ENCODE assay signal across 11 cellular contexts in genomic region chr12:27785882-27786570, GRCh38. TPM values are rescaled to one million over a fixed set of nuclear protein-coding genes. Genes with fewer than 3 reads are reported as not detected.
A peak's percentile ranks its signal among the peaks of the same experiment; 100 is the strongest.
DNase-seq lines count a peak whose midpoint lies in the region; ATAC-seq, FAIRE-seq and TF ChIP-seq lines count a peak whose summit lies in the region.
"Had no signal": no experiment of that assay in that cellular context is flagged by ENCODE, and none has a peak within 500 bp of the region (broad histone marks: within the 10 kb centered on the region; RNA-seq: fewer than 3 reads in every experiment).

No MANE protein-coding gene starts in this region.

- ATAC-seq in stimulated activated naive B cell treated with anti-CD40 and anti-IgM and Interleukin-4, amounts not matched to agents 10 μg/mL and 1 μg/mL and 100 μg/mL, for 72 hours (replicated peaks), result no peak

- H3K36me3 ChIP-seq in HEK293 (ENCODE audit: control insufficient read depth in 2 of 2, insufficient read depth in 1 of 2, low read length in 2 of 2) (peaks cover 7 to 20% of the 10 kb centered on the region in 2 experiments), tibial artery (peaks cover 0 to 5% (median 0%) of the 10 kb centered on the region in 3 donors)

- no peak overlapping the region for H3K4me3 Mint-ChIP-seq in stimulated activated naive B cell treated with anti-CD40 and anti-IgM and Interleukin-4, amounts not matched to agents 10 μg/mL and 1 μg/mL and 100 μg/mL, for 72 hours

- peaks cover 21 to 41% of the 10 kb centered on the region in 2 donors for H3K36me3 Mint-ChIP-seq in stimulated activated naive B cell treated with anti-CD40 and anti-IgM and Interleukin-4, amounts not matched to agents 10 μg/mL and 1 μg/mL and 100 μg/mL, for 72 hours

- DNase-seq in AG04450 (ENCODE audit: low read depth, low spot score) (peak; percentile 44), RCC 7860 (ENCODE audit: low spot score) (peak; percentile 7), dermis blood vessel endothelial cell (peak; percentile 60), tibial artery (no peak), NCI-H510A treated with DMSO at 0.1 percent for 48 hours (lab: John Stamatoyannopoulos, UW) (no peak), cardiac septum (ENCODE audit: low spot score) (no peak)
- no peak for DNase-seq in stimulated activated naive B cell treated with anti-CD40 and anti-IgM and Interleukin-4, amounts not matched to agents 10 μg/mL and 1 μg/mL and 100 μg/mL, for 72 hours
- DNase-seq: activated gamma-delta T cell, Caco-2 had no signal

- H3K27ac ChIP-seq in AG04450 (ENCODE audit: low read depth, low read length) (peak overlapping the region; percentile 66), HEK293 (ENCODE audit: extremely low read depth, low read depth, low read length) (no peak overlapping the region), tibial artery (no peak overlapping the region)

- H3K27me3 Mint-ChIP-seq in stimulated activated naive B cell treated with anti-CD40 and anti-IgM and Interleukin-4, amounts not matched to agents 10 μg/mL and 1 μg/mL and 100 μg/mL, for 72 hours, result no peaks in the 10 kb centered on the region

- H3K4me1 Mint-ChIP-seq in stimulated activated naive B cell treated with anti-CD40 and anti-IgM and Interleukin-4, amounts not matched to agents 10 μg/mL and 1 μg/mL and 100 μg/mL, for 72 hours, result peaks cover 11 to 15% of the 10 kb centered on the region in 2 donors

- POLR2A ChIA-PET in AG04450 (lab: Yijun Ruan, JAX) (no interaction called here), HEK293 (lab: Yijun Ruan, JAX) (no interaction called here)

- H3K27me3 ChIP-seq in AG04450 (ENCODE audit: control insufficient read depth, insufficient read depth, low read length) (no peaks in the 10 kb centered on the region), tibial artery (no peaks in the 10 kb centered on the region)

- CTCF ChIA-PET in AG04450 (lab: Charles Lee), result interaction anchor here (0.6 to 1.4 kb wide), 2 partner anchors 154 to 189 kb away, joined by 3 read pairs; no protein-coding TSS in a partner anchor
- CTCF ChIA-PET in HEK293 (lab: Yijun Ruan, JAX), result interaction anchor here (0.9 to 1.5 kb wide), 2 partner anchors 35 to 53 kb away, joined by 3 to 6 read pairs; no protein-coding TSS in a partner anchor

- TF ChIP-seq CTCF in AG04450 (IDR thresholded peaks at IDR 0.05; ENCODE audit: low read depth, low read length) (no peak), HEK293 (tag by site-specific recombination; IDR thresholded peaks at IDR 0.05) (no peak), tibial artery (IDR thresholded peaks at IDR 0.05) (no peak)

- H3K4me1 ChIP-seq in HEK293 (ENCODE audit: control insufficient read depth, insufficient read depth, low read length), result peaks cover 9% of the 10 kb centered on the region; the same call in 1 of the 2 replicates
- H3K4me1 ChIP-seq in tibial artery, result peaks cover 0 to 78% (median 31%) of the 10 kb centered on the region in 4 donors

- intact Hi-C loops in tibial artery (cut with DNase I; ENCODE audit: low total_unique reads), result no loop called here
- intact Hi-C loops in cardiac septum (cut with DNase I), result no loop called here

- no peaks in the 10 kb centered on the region for H3K9me3 Mint-ChIP-seq in stimulated activated naive B cell treated with anti-CD40 and anti-IgM and Interleukin-4, amounts not matched to agents 10 μg/mL and 1 μg/mL and 100 μg/mL, for 72 hours

- H3K4me3 ChIP-seq in AG04450 (ENCODE audit: low read depth, low read length) (no peak overlapping the region; the same call in 1 of the 2 replicates), HEK293 (ENCODE audit: low read depth, low read length) (no peak overlapping the region), tibial artery (no peak overlapping the region)

- H3K27ac Mint-ChIP-seq in stimulated activated naive B cell treated with anti-CD40 and anti-IgM and Interleukin-4, amounts not matched to agents 10 μg/mL and 1 μg/mL and 100 μg/mL, for 72 hours, result no peak overlapping the region

- no peaks in the 10 kb centered on the region for H3K9me3 ChIP-seq in AG04450 (ENCODE audit: control insufficient read depth, insufficient read depth, low read length)
- H3K9me3 ChIP-seq in HEK293 (ENCODE audit: control insufficient read depth, insufficient read depth, low read depth, low read length), result no peaks in the 10 kb centered on the region
- H3K9me3 ChIP-seq in tibial artery, result no peaks in the 10 kb centered on the region
- H3K9me3 ChIP-seq: Caco-2 had no signal

- no peak for FAIRE-seq in RCC 7860 (lab: Jason Lieb, UNC)

TF ChIP-seq in HEK293, 187 proteins besides CTCF, POLR2A, EP300 and RAD21:
- TF ChIP-seq ZNF138 (tag by site-specific recombination; IDR thresholded peaks at IDR 0.05; ENCODE audit: borderline replicate concordance) (no peak), ZNF626 (tag by site-specific recombination; IDR thresholded peaks at IDR 0.05) (no peak), PRDM6 (tag by site-specific recombination; IDR thresholded peaks at IDR 0.05) (peak; percentile 13; the same call in 1 of the 2 replicates)

RNA-seq across cellular contexts. Expression of gene MANSC4, which starts 6.0 kb away (rescaled TPM):
- polyA plus RNA-seq in AG04450 (2011; rRNA removed), result not detected in 2 replicates
- not detected in 2 replicates for polyA minus RNA-seq in AG04450 (2011; rRNA and poly(A)+ RNA removed)
- total RNA-seq in dermis blood vessel endothelial cell (not detected in 2 replicates), cardiac septum (not detected)
- total RNA-seq: Caco-2, temporal lobe had no signal

RNA-seq across cellular contexts. Expression of gene KLHL42, which starts 6.0 kb away (rescaled TPM):
- 21.3 and 25.4 TPM in 2 replicates for polyA plus RNA-seq in AG04450 (2011; rRNA removed)
- polyA minus RNA-seq in AG04450 (2011; rRNA and poly(A)+ RNA removed), result 57.8 and 70.8 TPM in 2 replicates
- total RNA-seq in dermis blood vessel endothelial cell, result 23.6 and 33.4 TPM in 2 replicates
- 10.3 TPM for total RNA-seq in cardiac septum

Comparison
In these comparisons a context has a peak if more than half of its experiments do, and no peak if none do; other contexts are left out.
1. DNase-seq: peak in AG04450 (single experiment), RCC 7860 (single experiment) and dermis blood vessel endothelial cell (single experiment); none in tibial artery (0 of 2), stimulated activated naive B cell treated with anti-CD40 and anti-IgM and Interleukin-4, amounts not matched to agents 10 μg/mL and 1 μg/mL and 100 μg/mL, for 72 hours (single experiment), NCI-H510A treated with DMSO at 0.1 percent for 48 hours (single experiment) and cardiac septum (single experiment).